In the genomic region with DNA sequence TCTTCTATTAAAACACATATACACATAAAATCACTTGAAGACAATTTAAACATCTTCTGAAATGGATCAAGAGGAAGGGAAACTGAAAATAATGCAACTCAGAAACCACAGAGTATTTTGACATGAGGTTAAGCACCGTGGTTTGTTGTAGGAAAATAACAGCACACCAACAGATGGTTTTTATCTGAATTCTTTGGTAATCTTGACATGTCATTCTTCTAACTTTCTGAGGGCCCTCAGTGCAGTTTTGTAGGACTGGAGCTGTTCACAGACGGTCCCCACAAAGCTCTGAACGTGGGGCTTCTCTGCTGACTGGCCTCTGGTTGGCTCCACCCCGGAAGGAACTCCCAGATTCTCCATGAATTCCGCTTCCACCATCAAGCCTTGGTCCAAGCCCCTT, we compare ENCODE assay signal across 8 cellular contexts. TPM values are rescaled to one million over a fixed set of nuclear protein-coding genes. Genes with fewer than 3 reads are reported as not detected.
DNase-seq lines count a peak whose midpoint lies in the region; ATAC-seq, FAIRE-seq and TF ChIP-seq lines count a peak whose summit lies in the region.

No MANE protein-coding gene starts in this region.

- H3K4me3 ChIP-seq in GM06990 (replicated peaks; ENCODE audit: low read depth, low read length) = no peak overlapping the region

- H3K36me3 Mint-ChIP-seq in activated T-helper 17 cell treated with anti-CD3 and anti-CD28 coated beads, Interleukin-2, amount 50 U/mL, for 72 hours (ENCODE audit: low read depth) = no peaks in the 10 kb centered on the region

- FAIRE-seq in urothelium cell line (lab: Jason Lieb, UNC) = no peak

- no peak for TF ChIP-seq CTCF in GM06990 (IDR thresholded peaks at IDR 0.05; ENCODE audit: insufficient read depth, low read length, poor library complexity, severe bottlenecking)

- ATAC-seq in GM19467 (IDR thresholded peaks at IDR 0.05; ENCODE audit: unreplicated experiment) (peak; percentile 55), HG03280 (IDR thresholded peaks at IDR 0.05; ENCODE audit: unreplicated experiment) (peak; percentile 55)
- ATAC-seq in activated T-helper 17 cell treated with anti-CD3 and anti-CD28 coated beads, Interleukin-2, amount 50 U/mL, for 72 hours (replicated peaks) = peak; percentile 31

- no peak overlapping the region for H3K4me3 Mint-ChIP-seq in activated T-helper 17 cell treated with anti-CD3 and anti-CD28 coated beads, Interleukin-2, amount 50 U/mL, for 72 hours

- H3K27me3 Mint-ChIP-seq in activated T-helper 17 cell treated with anti-CD3 and anti-CD28 coated beads, Interleukin-2, amount 50 U/mL, for 72 hours = no peaks in the 10 kb centered on the region

- DNase-seq in GM06990 (ENCODE audit: extremely low read depth, insufficient read length) (peak; percentile 66), DMS53 (lab: John Stamatoyannopoulos, UW) (no peak), NCI-H2196 treated with DMSO at 0.1 percent for 48 hours (lab: John Stamatoyannopoulos, UW; ENCODE audit: unreplicated experiment) (no peak), OCI-M2 (lab: John Stamatoyannopoulos, UW; ENCODE audit: unreplicated experiment) (no peak), urothelium cell line (ENCODE audit: low spot score) (no peak)

- no peaks in the 10 kb centered on the region for H3K27me3 ChIP-seq in GM06990 (replicated peaks; ENCODE audit: control insufficient read depth, insufficient read depth, low read length)

- H3K9me3 Mint-ChIP-seq in activated T-helper 17 cell treated with anti-CD3 and anti-CD28 coated beads, Interleukin-2, amount 50 U/mL, for 72 hours = no peaks in the 10 kb centered on the region

- H3K36me3 ChIP-seq in GM06990 (ENCODE audit: control insufficient read depth, insufficient read depth, low read length) = peaks cover 2% of the 10 kb centered on the region

- no peaks in the 10 kb centered on the region for H3K4me1 Mint-ChIP-seq in activated T-helper 17 cell treated with anti-CD3 and anti-CD28 coated beads, Interleukin-2, amount 50 U/mL, for 72 hours

- H3K27ac Mint-ChIP-seq in activated T-helper 17 cell treated with anti-CD3 and anti-CD28 coated beads, Interleukin-2, amount 50 U/mL, for 72 hours = no peak overlapping the region

RNA-seq across cellular contexts. Expression of a gene that starts 16.0 kb away (rescaled TPM):
- not detected for total RNA-seq in activated T-helper 17 cell treated with anti-CD3 and anti-CD28 coated beads, Interleukin-2, amount 50 U/mL, for 72 hours

RNA-seq across cellular contexts. Expression of a gene that starts 23.6 kb away (rescaled TPM):
- not detected for total RNA-seq in activated T-helper 17 cell treated with anti-CD3 and anti-CD28 coated beads, Interleukin-2, amount 50 U/mL, for 72 hours
